ENCODE assay signal across 27 cellular contexts in the genomic region with DNA sequence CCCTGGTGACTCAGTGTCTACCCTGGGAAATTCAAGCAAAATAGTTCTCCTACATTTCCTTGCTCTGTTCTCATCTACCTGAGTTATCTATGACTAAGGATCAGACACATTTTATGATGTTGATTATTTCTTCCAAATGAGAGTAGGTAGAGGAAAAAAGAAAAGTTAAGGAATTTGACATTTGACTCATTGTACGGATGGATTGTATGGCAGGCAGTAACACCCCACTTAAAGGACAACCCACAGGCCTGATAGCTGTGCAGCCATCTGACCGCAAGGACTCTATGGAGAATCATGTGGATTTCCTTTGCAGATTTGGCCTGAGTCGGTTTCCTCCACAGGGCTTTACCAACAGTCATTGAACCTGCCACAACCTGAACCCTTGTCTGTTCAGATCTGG.
DNase-seq lines count a peak whose midpoint lies in the region; ATAC-seq, FAIRE-seq and TF ChIP-seq lines count a peak whose summit lies in the region.
"Had no signal": no experiment of that assay in that cellular context is flagged by ENCODE, and none has a peak within 500 bp of the region (broad histone marks: within the 10 kb centered on the region; RNA-seq: fewer than 3 reads in every experiment).

No MANE protein-coding gene starts in this region.

- no peak for FAIRE-seq in bronchial epithelial cell (lab: Jason Lieb, UNC)
- FAIRE-seq: A204.1, GM12878, GM12892, GM18507 had no signal

- H3K36me3 Mint-ChIP-seq in osteocyte (ENCODE audit: unreplicated experiment) = no peaks in the 10 kb centered on the region
- H3K36me3 Mint-ChIP-seq: CD14-positive monocyte; CD4-positive, alpha-beta memory T cell; CD4-positive, CD25-positive, alpha-beta regulatory T cell had no signal

- H3K36me3 ChIP-seq in bronchial epithelial cell (ENCODE audit: control insufficient read depth, insufficient read depth, low read length) = no peaks in the 10 kb centered on the region
- H3K36me3 ChIP-seq: BE2C, BLaER1 had no signal

- peak overlapping the region; percentile 5 for H3K27ac ChIP-seq in foreskin keratinocyte
- H3K27ac ChIP-seq: BLaER1 had no signal

- DNase-seq in bronchial epithelial cell (ENCODE audit: low read depth) (peak; percentile 5), foreskin keratinocyte (peak; percentile 59 to 80), osteocyte (ENCODE audit: extremely low spot score, unreplicated experiment) (peak; percentile 34), cerebellar nuclear complex (lab: John Stamatoyannopoulos, UW) (no peak), NOMO-1 treated with dmso at 0.1 percent for 144 hours (lab: John Stamatoyannopoulos, UW; ENCODE audit: unreplicated experiment) (no peak)
- DNase-seq: 8988T; ACHN; BE2C; C1 segment of cervical spinal cord; CD4-positive, alpha-beta memory T cell; CD4-positive, CD25-positive, alpha-beta regulatory T cell; CD8-positive, alpha-beta memory T cell; COR-L47; DMS 273 treated with DMSO at 0.1 percent for 48 hours; DMS153; DMS53; DMS79; DND-41; EL; GDM1 had no signal

- H3K27ac Mint-ChIP-seq in osteocyte (ENCODE audit: unreplicated experiment) = no peak overlapping the region
- H3K27ac Mint-ChIP-seq: CD14-positive monocyte; CD4-positive, alpha-beta memory T cell; CD8-positive, alpha-beta memory T cell had no signal

- no peaks in the 10 kb centered on the region for H3K27me3 Mint-ChIP-seq in osteocyte (ENCODE audit: unreplicated experiment)

- no peaks in the 10 kb centered on the region for H3K4me1 ChIP-seq in foreskin keratinocyte
- H3K4me1 ChIP-seq: BE2C, BLaER1 had no signal

- H3K4me3 ChIP-seq in bronchial epithelial cell (ENCODE audit: low read depth, low read length) = no peak overlapping the region
- H3K4me3 ChIP-seq: BLaER1, GM12878 had no signal

- H3K27me3 ChIP-seq in bronchial epithelial cell (ENCODE audit: control insufficient read depth, insufficient read depth, low read length) (no peaks in the 10 kb centered on the region), foreskin keratinocyte (no peaks in the 10 kb centered on the region)
- H3K27me3 ChIP-seq: BE2C had no signal

- no peak overlapping the region for H3K4me3 Mint-ChIP-seq in osteocyte (ENCODE audit: unreplicated experiment)
- H3K4me3 Mint-ChIP-seq: CD14-positive monocyte; CD4-positive, alpha-beta memory T cell; CD4-positive, CD25-positive, alpha-beta regulatory T cell; CD8-positive, alpha-beta memory T cell had no signal

- peaks cover 33% of the 10 kb centered on the region for H3K9me3 Mint-ChIP-seq in osteocyte (ENCODE audit: unreplicated experiment)
- H3K9me3 Mint-ChIP-seq: CD8-positive, alpha-beta memory T cell had no signal

- TF ChIP-seq CTCF in bronchial epithelial cell (IDR thresholded peaks at IDR 0.05; ENCODE audit: insufficient read depth, low read length, severe bottlenecking) (no peak), foreskin keratinocyte (conservative IDR thresholded peaks at IDR 0.05) (no peak), osteocyte (IDR thresholded peaks at IDR 0.05) (no peak)

- H3K4me1 Mint-ChIP-seq in osteocyte (ENCODE audit: unreplicated experiment) = no peaks in the 10 kb centered on the region
- H3K4me1 Mint-ChIP-seq: CD14-positive monocyte; CD4-positive, alpha-beta memory T cell; CD8-positive, alpha-beta memory T cell had no signal

- peak; percentile 88 for ATAC-seq in foreskin keratinocyte
- ATAC-seq in GM19395 (IDR thresholded peaks at IDR 0.05; ENCODE audit: unreplicated experiment) = no peak
- ATAC-seq: GM12878 had no signal

Comparison
In these comparisons a context has a peak if more than half of its experiments do, and no peak if none do; other contexts are left out.
1. DNase-seq: peak in bronchial epithelial cell (single experiment), foreskin keratinocyte (2 of 2) and osteocyte (single experiment); none in cerebellar nuclear complex (0 of 2) and NOMO-1 treated with dmso at 0.1 percent for 144 hours (single experiment).